Comparison of ENCODE assay signal across 13 cellular contexts in genomic region chr6:156955494-156956183, GRCh38.
DNase-seq lines count a peak whose midpoint lies in the region; ATAC-seq and TF ChIP-seq lines count a peak whose summit lies in the region.
"Had no signal": no experiment of that assay in that cellular context is flagged by ENCODE, and none has a peak within 500 bp of the region (broad histone marks: within the 10 kb centered on the region; RNA-seq: fewer than 3 reads in every experiment).

No MANE protein-coding gene starts in this region.

- H3K79me2 ChIP-seq in PC-3 (ENCODE audit: low read length), result peaks cover 81% of the 10 kb centered on the region

- DNase-seq in PC-3 (no peak), esophagus muscularis mucosa (ENCODE audit: extremely low spot score) (no peak), memory B cell (ENCODE audit: low spot score in 2 of 2) (no peak), thyroid gland (peak; percentile 87 to 90), cortex of kidney (lab: John Stamatoyannopoulos, UW) (no peak)
- DNase-seq: activated CD4-positive, alpha-beta T cell treated with anti-CD3 and anti-CD28 coated beads for 36 hours; DMS153; NCI-H446 treated with DMSO at 0.1 percent for 48 hours had no signal

- H3K36me3 ChIP-seq in PC-3 (ENCODE audit: low read depth, low read length) (no peaks in the 10 kb centered on the region), esophagus muscularis mucosa (no peaks in the 10 kb centered on the region), thyroid gland (no peaks in the 10 kb centered on the region)
- H3K36me3 ChIP-seq: SJSA1, tibial nerve had no signal

- peak overlapping the region; percentile 19 for H3K27ac Mint-ChIP-seq in memory B cell
- H3K27ac Mint-ChIP-seq: activated CD4-positive, alpha-beta T cell treated with anti-CD3 and anti-CD28 coated beads for 36 hours had no signal

- no peak overlapping the region for H3K4me2 ChIP-seq in PC-3 (ENCODE audit: low read length)

- H3K36me3 Mint-ChIP-seq in memory B cell, result no peaks in the 10 kb centered on the region

- H3K4me1 Mint-ChIP-seq in memory B cell, result peaks cover 52% of the 10 kb centered on the region

- H3K27me3 ChIP-seq in PC-3 (ENCODE audit: low read length), result no peaks in the 10 kb centered on the region
- H3K27me3 ChIP-seq in esophagus muscularis mucosa, result no peaks in the 10 kb centered on the region
- H3K27me3 ChIP-seq in thyroid gland, result no peaks in the 10 kb centered on the region
- H3K27me3 ChIP-seq: SJSA1, tibial nerve had no signal

- ATAC-seq in PC-3 (peak; percentile 50), memory B cell (ENCODE audit: low read depth) (no peak), GM19035 (IDR thresholded peaks at IDR 0.05; ENCODE audit: unreplicated experiment) (no peak), GM18498 (IDR thresholded peaks at IDR 0.05; ENCODE audit: unreplicated experiment) (no peak), HG02642 (IDR thresholded peaks at IDR 0.05; ENCODE audit: poor library complexity, unreplicated experiment) (no peak)
- ATAC-seq: activated CD4-positive, alpha-beta T cell treated with anti-CD3 and anti-CD28 coated beads for 36 hours had no signal

- H3K4me3 ChIP-seq in PC-3 (ENCODE audit: low read length), result no peak overlapping the region
- H3K4me3 ChIP-seq in esophagus muscularis mucosa, result no peak overlapping the region
- no peak overlapping the region for H3K4me3 ChIP-seq in thyroid gland (replicated peaks in 1 of 3)
- H3K4me3 ChIP-seq: SJSA1, tibial nerve had no signal

- TF ChIP-seq CTCF in PC-3 (conservative IDR thresholded peaks at IDR 0.05; ENCODE audit: low read depth, low read length) (no peak), esophagus muscularis mucosa (IDR thresholded peaks at IDR 0.05) (no peak), thyroid gland (IDR thresholded peaks at IDR 0.05) (no peak)

- TF ChIP-seq POLR2A in esophagus muscularis mucosa (IDR thresholded peaks at IDR 0.05; ENCODE audit: low read depth), result no peak
- no peak for TF ChIP-seq POLR2A in thyroid gland (IDR thresholded peaks at IDR 0.05)

- peaks cover 48% of the 10 kb centered on the region for H3K4me1 ChIP-seq in PC-3 (ENCODE audit: insufficient read depth, low read length)
- H3K4me1 ChIP-seq in esophagus muscularis mucosa, result peaks cover 50 to 70% (median 63%) of the 10 kb centered on the region in 4 donors
- H3K4me1 ChIP-seq in thyroid gland, result peaks cover 54 to 74% of the 10 kb centered on the region in 2 donors

- POLR2A ChIA-PET in PC-3 (lab: Charles Lee; ENCODE audit: unreplicated experiment), result no interaction called here

- H3K9me3 ChIP-seq in PC-3 (ENCODE audit: low read length), result no peaks in the 10 kb centered on the region
- H3K9me3 ChIP-seq in esophagus muscularis mucosa, result no peaks in the 10 kb centered on the region
- no peaks in the 10 kb centered on the region for H3K9me3 ChIP-seq in thyroid gland
- H3K9me3 ChIP-seq: SJSA1, tibial nerve had no signal

- H3K9me3 Mint-ChIP-seq in memory B cell, result no peaks in the 10 kb centered on the region

- intact Hi-C loops in PC-3 (cut with micrococcal nuclease), result loop anchor here (2.0 kb wide), 1 partner anchor 65 kb away; no protein-coding TSS in a partner anchor
- intact Hi-C loops in esophagus muscularis mucosa (cut with DNase I), result loop anchor here (10.0 kb wide), 2 partner anchors 171 to 391 kb away; no protein-coding TSS in a partner anchor
- intact Hi-C loops in thyroid gland (cut with DNase I), result no loop called here

- no peak overlapping the region for H3K9ac ChIP-seq in PC-3 (ENCODE audit: low read length)

- H3K27me3 Mint-ChIP-seq in memory B cell, result no peaks in the 10 kb centered on the region
- H3K27me3 Mint-ChIP-seq: activated CD4-positive, alpha-beta T cell treated with anti-CD3 and anti-CD28 coated beads for 36 hours had no signal

- no peaks in the 10 kb centered on the region for H3F3A ChIP-seq in PC-3 (ENCODE audit: low read length, unreplicated experiment)

- H3K4me3 Mint-ChIP-seq in memory B cell, result no peak overlapping the region
- H3K4me3 Mint-ChIP-seq: activated CD4-positive, alpha-beta T cell treated with anti-CD3 and anti-CD28 coated beads for 36 hours had no signal

- WGBS in esophagus muscularis mucosa, result 62% methylated on average over 6 of the region's 6 CpGs
- 32 to 40% methylated on average over 6 of the region's 6 CpGs for WGBS in thyroid gland, 2 donors

- no peaks in the 10 kb centered on the region for H4K20me1 ChIP-seq in PC-3 (ENCODE audit: low read length)

- H3K27ac ChIP-seq in PC-3 (ENCODE audit: low read length), result 0 out of 2 replicates have a peak overlapping the region, but pooled peaks have one; percentile 10
- peak overlapping the region in 3 of 4 donors; percentile 2 to 25 (median 5) for H3K27ac ChIP-seq in esophagus muscularis mucosa (replicated peaks in 1 of 4)
- H3K27ac ChIP-seq in thyroid gland, result peak overlapping the region; percentile 34 to 72 (median 59)
- H3K27ac ChIP-seq: SJSA1 had no signal

- H2AFZ ChIP-seq in PC-3 (ENCODE audit: low read length), result no peak overlapping the region

- H3K9me2 ChIP-seq in PC-3 (replicated peaks; ENCODE audit: low read length), result no peaks in the 10 kb centered on the region

- CTCF ChIA-PET in PC-3 (lab: Charles Lee), result no interaction called here

- no TSS peak for BruUV-seq in PC-3 (replicated peaks; lab: Mats Ljungman, UMichigan)

- TF ChIP-seq EP300 in esophagus muscularis mucosa (IDR thresholded peaks at IDR 0.05), result no peak

Comparison
In these comparisons a context has a peak if more than half of its experiments do, and no peak if none do; other contexts are left out.
1. DNase-seq: peak in thyroid gland (2 of 2); none in PC-3 (single experiment), esophagus muscularis mucosa (single experiment), memory B cell (0 of 2) and cortex of kidney (single experiment).
2. H3K27ac ChIP-seq: peak in every context shown above with its lines; median percentile 59 in thyroid gland; 10 in PC-3; 5 in esophagus muscularis mucosa.